ENCODE assay signal across 1 cellular context in genomic region chr1:33361553-33362262, GRCh38.
A peak's percentile ranks its signal among the peaks of the same experiment; 100 is the strongest.
TF ChIP-seq lines count a peak whose summit lies in the region.

No MANE protein-coding gene starts in this region.

TF ChIP-seq in K562, 482 proteins besides CTCF, POLR2A, EP300 and RAD21 (continued from another document and continues in another):
- TF ChIP-seq CHD7 (IDR thresholded peaks at IDR 0.05; ENCODE audit: low read depth, low read length) (no peak), ZNF274 (IDR thresholded peaks at IDR 0.05; ENCODE audit: borderline replicate concordance, low read depth, low read length) (no peak), ATF4 (CRISPR knock-in tag; IDR thresholded peaks at IDR 0.05) (0 out of 2 replicates have a peak, but pooled peaks have one; percentile 31), SIRT6 (IDR thresholded peaks at IDR 0.05; ENCODE audit: low read depth, low read length) (no peak), HDAC8 (tag; IDR thresholded peaks at IDR 0.05) (no peak), EHMT2 (IDR thresholded peaks at IDR 0.05) (no peak), CTCFL (IDR thresholded peaks at IDR 0.05; ENCODE audit: borderline replicate concordance, insufficient read depth, low read depth, low read length, poor library complexity, severe bottlenecking) (no peak), L3MBTL2 (IDR thresholded peaks at IDR 0.05) (peak; percentile 79), TRIM28 (IDR thresholded peaks at IDR 0.05) (no peak), CBX3 (IDR thresholded peaks at IDR 0.05; ENCODE audit: borderline replicate concordance in 1 of 2, low read length in 2 of 2) (no peak), ADNP (tag; IDR thresholded peaks at IDR 0.05) (no peak), ZNF780A (CRISPR knock-in tag; IDR thresholded peaks at IDR 0.05) (no peak), CUX1 (CRISPR knock-in tag; IDR thresholded peaks at IDR 0.05) (no peak), ETV6 (IDR thresholded peaks at IDR 0.05; ENCODE audit: borderline replicate concordance in 1 of 2, low read depth in 2 of 2, low read length in 1 of 2) (peak in 1 of 2 experiments; percentile 61; a peak in 1 of 4 replicates), ETV6 (CRISPR knock-in tag; IDR thresholded peaks at IDR 0.05; ENCODE audit: borderline replicate concordance) (no peak), BACH1 (tag; IDR thresholded peaks at IDR 0.05) (peak; percentile 41; the same call in 1 of the 2 replicates), ZHX1 (conservative IDR thresholded peaks at IDR 0.05; ENCODE audit: low read length) (no peak), ZNF644 (tag; IDR thresholded peaks at IDR 0.05; ENCODE audit: low read depth) (no peak), ELF1 (tag; IDR thresholded peaks at IDR 0.05) (peak; percentile 72), HINFP (tag; conservative IDR thresholded peaks at IDR 0.05; ENCODE audit: low read depth) (no peak), SMAD2 (IDR thresholded peaks at IDR 0.05; ENCODE audit: low read depth, low read length) (no peak), NR4A1 (CRISPR knock-in tag; IDR thresholded peaks at IDR 0.05) (no peak), NR4A1 (tag; IDR thresholded peaks at IDR 0.05) (no peak), THAP7 (CRISPR knock-in tag; IDR thresholded peaks at IDR 0.05) (no peak), ZBTB9 (CRISPR knock-in tag; IDR thresholded peaks at IDR 0.05) (no peak), ZNF764 (CRISPR knock-in tag; IDR thresholded peaks at IDR 0.05; ENCODE audit: low read depth) (no peak), ETV1 (tag; conservative IDR thresholded peaks at IDR 0.05; ENCODE audit: low read depth) (peak; percentile 91), NFXL1 (CRISPR knock-in tag; IDR thresholded peaks at IDR 0.05) (no peak), RAD51 (IDR thresholded peaks at IDR 0.05; ENCODE audit: borderline replicate concordance, low read depth) (no peak), GABPA (tag; conservative IDR thresholded peaks at IDR 0.05; ENCODE audit: low read depth) (peak; percentile 72), CTBP1 (IDR thresholded peaks at IDR 0.05; ENCODE audit: borderline replicate concordance) (peak; percentile 98)
